In the genomic region with DNA sequence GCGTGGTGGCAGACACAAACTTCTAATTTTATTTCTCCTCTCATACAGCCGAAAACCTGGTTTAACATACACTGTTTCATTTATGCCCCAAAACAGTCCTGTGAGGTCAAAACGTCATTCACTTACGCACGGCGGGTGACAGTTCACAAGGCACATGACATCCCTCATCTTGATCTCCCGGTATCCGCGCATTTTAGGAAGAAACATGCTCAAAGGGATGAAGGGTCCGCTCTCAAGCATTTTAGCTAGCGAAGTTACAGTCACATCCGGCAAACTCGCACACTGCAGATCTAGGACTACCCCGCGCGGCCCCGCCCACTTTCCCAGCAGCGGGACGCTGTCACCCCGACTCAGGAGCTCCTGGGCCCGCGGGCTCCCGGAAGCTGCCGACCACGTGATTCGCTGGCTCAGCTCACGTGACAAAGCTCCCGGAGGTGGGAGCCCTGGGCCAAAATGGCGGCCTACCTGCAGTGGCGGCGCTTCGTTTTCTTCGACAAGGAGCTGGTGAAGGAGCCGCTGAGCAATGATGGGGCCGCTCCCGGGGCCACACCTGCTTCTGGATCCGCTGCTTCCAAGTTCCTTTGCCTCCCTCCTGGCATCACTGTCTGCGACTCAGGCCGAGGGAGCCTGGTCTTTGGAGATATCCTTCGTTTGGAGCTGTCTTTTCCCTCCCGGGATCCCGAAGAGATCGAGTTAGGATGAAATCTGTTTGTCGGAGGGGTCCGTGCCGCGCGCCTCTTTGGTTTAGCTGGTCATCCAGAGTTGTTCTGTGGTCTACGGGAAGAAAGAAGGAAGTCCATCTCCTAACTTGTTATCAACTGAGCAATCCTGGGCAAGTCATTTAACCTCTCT, we compare ENCODE assay signal across 8 cellular contexts. TPM values are rescaled to one million over a fixed set of nuclear protein-coding genes. Genes with fewer than 3 reads are reported as not detected.
A peak's percentile ranks its signal among the peaks of the same experiment; 100 is the strongest.
DNase-seq lines count a peak whose midpoint lies in the region; ATAC-seq and TF ChIP-seq lines count a peak whose summit lies in the region.

Gene VPS11 (plus strand): TSS at position 448 of the 852 bp plus-strand sequence. CDS start 6 bp downstream, at position 454.

- peak within 1 kb of the TSS; percentile 98 for H3K4me3 ChIP-seq in mucosa of stomach (ENCODE audit: low read length)

- no peaks in the 10 kb centered on the region for H3K36me3 ChIP-seq in mucosa of stomach (ENCODE audit: control insufficient read depth, insufficient read depth, low read length)

- peak within 1 kb of the TSS; percentile 95 for H3K9ac ChIP-seq in mucosa of stomach (ENCODE audit: low read length)

- no peak for TF ChIP-seq RAD21 in Ishikawa (IDR thresholded peaks at IDR 0.05; ENCODE audit: low read depth)

- peaks cover 43% of the 10 kb centered on the region for H3K4me1 Mint-ChIP-seq in activated T-cell treated with anti-CD3 and anti-CD28 coated beads, Interleukin-2, amount 50 U/mL, for 24 hours (ENCODE audit: low read depth)

- TF ChIP-seq EP300 in Ishikawa (IDR thresholded peaks at IDR 0.05; ENCODE audit: borderline replicate concordance) = no peak

- no peaks in the 10 kb centered on the region for H3K27me3 ChIP-seq in mucosa of stomach (ENCODE audit: control insufficient read depth, insufficient read depth, low read length)

- peak; percentile 78 for TF ChIP-seq POLR2A in erythroblast (IDR thresholded peaks at IDR 0.05; ENCODE audit: low read length)

- DNase-seq in DMS153 (lab: John Stamatoyannopoulos, UW) = peak; percentile 92
- DNase-seq in activated T-cell treated with anti-CD3 and anti-CD28 coated beads, Interleukin-2, amount 50 U/mL, for 24 hours = peak; percentile 96
- DNase-seq in erythroblast (lab: John Stamatoyannopoulos, UW) = peak; percentile 98
- peak; percentile 92 to 96 for DNase-seq in stimulated activated CD8-positive, alpha-beta memory T cell treated with anti-CD3 and anti-CD28 coated beads, Interleukin-7, amount 100 ng/mL, for 1 hour (ENCODE audit: low read depth in 2 of 2)

- H3K9me3 Mint-ChIP-seq in activated T-cell treated with anti-CD3 and anti-CD28 coated beads, Interleukin-2, amount 50 U/mL, for 24 hours = no peaks in the 10 kb centered on the region

- H3K4me3 Mint-ChIP-seq in activated T-cell treated with anti-CD3 and anti-CD28 coated beads, Interleukin-2, amount 50 U/mL, for 24 hours = peak within 1 kb of the TSS; percentile 96

- peak within 1 kb of the TSS; percentile 98 for H3K27ac Mint-ChIP-seq in activated T-cell treated with anti-CD3 and anti-CD28 coated beads, Interleukin-2, amount 50 U/mL, for 24 hours

- peaks cover 8% of the 10 kb centered on the region for H3K4me1 ChIP-seq in mucosa of stomach (ENCODE audit: control insufficient read depth, insufficient read depth, low read length)

- peak; percentile 96 for ATAC-seq in GM21576 (IDR thresholded peaks at IDR 0.05; ENCODE audit: unreplicated experiment)

- no peaks in the 10 kb centered on the region for H3K9me3 ChIP-seq in mucosa of stomach (ENCODE audit: control insufficient read depth, low read length)

- H3K36me3 Mint-ChIP-seq in activated T-cell treated with anti-CD3 and anti-CD28 coated beads, Interleukin-2, amount 50 U/mL, for 24 hours (ENCODE audit: low read depth) = peaks cover 62% of the 10 kb centered on the region

- H3K27me3 Mint-ChIP-seq in activated T-cell treated with anti-CD3 and anti-CD28 coated beads, Interleukin-2, amount 50 U/mL, for 24 hours = no peaks in the 10 kb centered on the region

TF ChIP-seq in Ishikawa, 13 proteins besides CTCF, POLR2A, EP300 and RAD21 (continues in another document):
- TF ChIP-seq NFIC (IDR thresholded peaks at IDR 0.05) = no peak
- no peak for TF ChIP-seq CREB1 (IDR thresholded peaks at IDR 0.05; ENCODE audit: low read depth)
- no peak for TF ChIP-seq ZBTB7A (IDR thresholded peaks at IDR 0.05; ENCODE audit: low read depth)
- TF ChIP-seq, protein P1, sequence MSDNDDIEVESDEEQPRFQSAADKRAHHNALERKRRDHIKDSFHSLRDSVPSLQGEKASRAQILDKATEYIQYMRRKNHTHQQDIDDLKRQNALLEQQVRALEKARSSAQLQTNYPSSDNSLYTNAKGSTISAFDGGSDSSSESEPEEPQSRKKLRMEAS (IDR thresholded peaks at IDR 0.05) = peak; percentile 76
- peak; percentile 98 for TF ChIP-seq YY1 (IDR thresholded peaks at IDR 0.05; ENCODE audit: low read depth)
- TF ChIP-seq FOXM1 (IDR thresholded peaks at IDR 0.05; ENCODE audit: borderline replicate concordance, low read depth) = no peak
- peak; percentile 88 for TF ChIP-seq TAF1 (IDR thresholded peaks at IDR 0.05; ENCODE audit: low read depth)
- TF ChIP-seq USF1 (IDR thresholded peaks at IDR 0.05) = peak; percentile 98
- 0 out of 2 replicates have a peak, but pooled peaks have one; percentile 4 for TF ChIP-seq TEAD4 (IDR thresholded peaks at IDR 0.05)
- TF ChIP-seq TCF12 (IDR thresholded peaks at IDR 0.05; ENCODE audit: low read depth) = peak; percentile 41

TF ChIP-seq in PFSK-1, 5 proteins besides CTCF, POLR2A, EP300 and RAD21:
- TF ChIP-seq FOXP2 (optimal IDR thresholded peaks at IDR 0.05; ENCODE audit: borderline replicate concordance, extremely low read depth, extremely low read length, insufficient read depth) (peak; percentile 48), TAF1 (IDR thresholded peaks at IDR 0.05; ENCODE audit: borderline replicate concordance, insufficient read depth, low read length) (peak; percentile 80), SIN3A (IDR thresholded peaks at IDR 0.05; ENCODE audit: borderline replicate concordance, insufficient read depth, low read length) (peak; percentile 86), POLR2AphosphoS5 (IDR thresholded peaks at IDR 0.05; ENCODE audit: low read depth, low read length) (peak; percentile 82)
- TF ChIP-seq, protein P2, sequence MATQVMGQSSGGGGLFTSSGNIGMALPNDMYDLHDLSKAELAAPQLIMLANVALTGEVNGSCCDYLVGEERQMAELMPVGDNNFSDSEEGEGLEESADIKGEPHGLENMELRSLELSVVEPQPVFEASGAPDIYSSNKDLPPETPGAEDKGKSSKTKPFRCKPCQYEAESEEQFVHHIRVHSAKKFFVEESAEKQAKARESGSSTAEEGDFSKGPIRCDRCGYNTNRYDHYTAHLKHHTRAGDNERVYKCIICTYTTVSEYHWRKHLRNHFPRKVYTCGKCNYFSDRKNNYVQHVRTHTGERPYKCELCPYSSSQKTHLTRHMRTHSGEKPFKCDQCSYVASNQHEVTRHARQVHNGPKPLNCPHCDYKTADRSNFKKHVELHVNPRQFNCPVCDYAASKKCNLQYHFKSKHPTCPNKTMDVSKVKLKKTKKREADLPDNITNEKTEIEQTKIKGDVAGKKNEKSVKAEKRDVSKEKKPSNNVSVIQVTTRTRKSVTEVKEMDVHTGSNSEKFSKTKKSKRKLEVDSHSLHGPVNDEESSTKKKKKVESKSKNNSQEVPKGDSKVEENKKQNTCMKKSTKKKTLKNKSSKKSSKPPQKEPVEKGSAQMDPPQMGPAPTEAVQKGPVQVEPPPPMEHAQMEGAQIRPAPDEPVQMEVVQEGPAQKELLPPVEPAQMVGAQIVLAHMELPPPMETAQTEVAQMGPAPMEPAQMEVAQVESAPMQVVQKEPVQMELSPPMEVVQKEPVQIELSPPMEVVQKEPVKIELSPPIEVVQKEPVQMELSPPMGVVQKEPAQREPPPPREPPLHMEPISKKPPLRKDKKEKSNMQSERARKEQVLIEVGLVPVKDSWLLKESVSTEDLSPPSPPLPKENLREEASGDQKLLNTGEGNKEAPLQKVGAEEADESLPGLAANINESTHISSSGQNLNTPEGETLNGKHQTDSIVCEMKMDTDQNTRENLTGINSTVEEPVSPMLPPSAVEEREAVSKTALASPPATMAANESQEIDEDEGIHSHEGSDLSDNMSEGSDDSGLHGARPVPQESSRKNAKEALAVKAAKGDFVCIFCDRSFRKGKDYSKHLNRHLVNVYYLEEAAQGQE (IDR thresholded peaks at IDR 0.05; ENCODE audit: insufficient read depth in 1 of 2, low read depth in 2 of 2, low read length in 2 of 2) = no peak

RNA-seq across cellular contexts. Expression of gene VPS11, which starts in this region (rescaled TPM):
- polyA plus RNA-seq in PFSK-1 (2012; ENCODE audit: insufficient read length, low read depth) = 65.3 TPM

Comparison
In these comparisons a context has a peak if more than half of its experiments do, and no peak if none do; other contexts are left out.
1. Peak in every context shown above with its lines: DNase-seq, ATAC-seq and H3K4me3 ChIP-seq.